In genomic region chr1:206591696-206592095, GRCh38 we compare ENCODE assay signal across 23 cellular contexts. TPM values are rescaled to one million over a fixed set of nuclear protein-coding genes. Genes with fewer than 3 reads are reported as not detected.
DNase-seq lines count a peak whose midpoint lies in the region; ATAC-seq and TF ChIP-seq lines count a peak whose summit lies in the region.
"Had no signal": no experiment of that assay in that cellular context is flagged by ENCODE, and none has a peak within 500 bp of the region (broad histone marks: within the 10 kb centered on the region; RNA-seq: fewer than 3 reads in every experiment).

No MANE protein-coding gene starts in this region.

- no peaks in the 10 kb centered on the region for H3K79me2 ChIP-seq in H9 (ENCODE audit: insufficient read depth, low read length)

- TF ChIP-seq CTCF in H9 (conservative IDR thresholded peaks at IDR 0.05) = no peak

- no peaks in the 10 kb centered on the region for H3K23me2 ChIP-seq in H9 (ENCODE audit: insufficient read length, low read depth, low read length, poor library complexity, severe bottlenecking)

- H3K4ac ChIP-seq in H9 (ENCODE audit: low read depth, low read length) = no peak overlapping the region

- ATAC-seq in activated CD8-positive, alpha-beta memory T cell treated with anti-CD3 and anti-CD28 coated beads, Interleukin-2, amount 10 ng/mL, durations not matched to agents 7 days and 5 days = no peak
- ATAC-seq in stimulated activated effector memory CD8-positive, alpha-beta T cell treated with anti-CD3 and anti-CD28 coated beads, Interleukin-12 subunit alpha, Interleukin-12 subunit beta, amount 100 ng/mL, for 72 hours = no peak
- ATAC-seq in HG03565 (IDR thresholded peaks at IDR 0.05; ENCODE audit: unreplicated experiment) = no peak
- ATAC-seq: body of pancreas, left lung had no signal

- H3K27me3 ChIP-seq in esophagus (ENCODE audit: control insufficient read depth in 1 of 2, insufficient read depth in 2 of 2, low read length in 2 of 2) (no peaks in the 10 kb centered on the region), H9 (ENCODE audit: insufficient read depth, low read length) (no peaks in the 10 kb centered on the region)
- H3K27me3 ChIP-seq: BLaER1, body of pancreas, left lung, neutrophil, Peyer's patch, suprapubic skin, uterus had no signal

- no peaks in the 10 kb centered on the region for H3K27me3 Mint-ChIP-seq in activated CD8-positive, alpha-beta memory T cell treated with anti-CD3 and anti-CD28 coated beads, Interleukin-2, amount 10 ng/mL, durations not matched to agents 7 days and 5 days
- no peaks in the 10 kb centered on the region for H3K27me3 Mint-ChIP-seq in activated CD4-positive, alpha-beta memory T cell treated with anti-CD3 and anti-CD28 coated beads for 36 hours
- no peaks in the 10 kb centered on the region for H3K27me3 Mint-ChIP-seq in H9 (ENCODE audit: low read depth)
- H3K27me3 Mint-ChIP-seq: activated naive CD8-positive, alpha-beta T cell treated with anti-CD3 and anti-CD28 coated beads, Interleukin-2, amount 10 ng/mL, durations not matched to agents 7 days and 5 days had no signal

- H2BK5ac ChIP-seq in H9 (ENCODE audit: insufficient read length, low read length) = no peak overlapping the region

- no peak overlapping the region for H4K8ac ChIP-seq in H9 (replicated peaks; ENCODE audit: insufficient read length, low read depth, low read length)

- H3K36me3 Mint-ChIP-seq in activated CD8-positive, alpha-beta memory T cell treated with anti-CD3 and anti-CD28 coated beads, Interleukin-2, amount 10 ng/mL, durations not matched to agents 7 days and 5 days = peaks cover 59% of the 10 kb centered on the region
- peaks cover 71% of the 10 kb centered on the region for H3K36me3 Mint-ChIP-seq in activated CD4-positive, alpha-beta memory T cell treated with anti-CD3 and anti-CD28 coated beads for 36 hours
- H3K36me3 Mint-ChIP-seq in stimulated activated effector memory CD8-positive, alpha-beta T cell treated with anti-CD3 and anti-CD28 coated beads, Interleukin-12 subunit alpha, Interleukin-12 subunit beta, amount 100 ng/mL, for 72 hours = peaks cover 100% of the 10 kb centered on the region
- peaks cover 11 to 41% (median 35%) of the 10 kb centered on the region in 3 experiments; a peak in 6 of 7 replicates for H3K36me3 Mint-ChIP-seq in H9 (ENCODE audit: insufficient read depth in 1 of 3, low read depth in 3 of 3)

- no peak overlapping the region for H3K14ac ChIP-seq in H9 (ENCODE audit: insufficient read depth, low read length)

- H3K9me3 ChIP-seq in esophagus (ENCODE audit: control insufficient read depth in 2 of 2, insufficient read depth in 1 of 2, low read depth in 1 of 2, low read length in 1 of 2) (no peaks in the 10 kb centered on the region), H9 (ENCODE audit: control insufficient read depth, low read depth, low read length) (no peaks in the 10 kb centered on the region)
- H3K9me3 ChIP-seq: BLaER1, body of pancreas, left lung, neutrophil, Peyer's patch, suprapubic skin, uterus had no signal

- peaks cover 59% of the 10 kb centered on the region for H3K4me1 Mint-ChIP-seq in activated CD8-positive, alpha-beta memory T cell treated with anti-CD3 and anti-CD28 coated beads, Interleukin-2, amount 10 ng/mL, durations not matched to agents 7 days and 5 days
- H3K4me1 Mint-ChIP-seq in activated CD4-positive, alpha-beta memory T cell treated with anti-CD3 and anti-CD28 coated beads for 36 hours (ENCODE audit: low read depth) = peaks cover 63% of the 10 kb centered on the region
- H3K4me1 Mint-ChIP-seq in stimulated activated effector memory CD8-positive, alpha-beta T cell treated with anti-CD3 and anti-CD28 coated beads, Interleukin-12 subunit alpha, Interleukin-12 subunit beta, amount 100 ng/mL, for 72 hours = peaks cover 63% of the 10 kb centered on the region
- H3K4me1 Mint-ChIP-seq in H9 = 0 out of 4 replicates have a peak, but pooled peaks cover 0 to 2% of the 10 kb centered on the region in 2 experiments

- peak overlapping the region; percentile 56 for H3K27ac Mint-ChIP-seq in activated CD8-positive, alpha-beta memory T cell treated with anti-CD3 and anti-CD28 coated beads, Interleukin-2, amount 10 ng/mL, durations not matched to agents 7 days and 5 days
- peak overlapping the region; percentile 99 for H3K27ac Mint-ChIP-seq in activated CD4-positive, alpha-beta memory T cell treated with anti-CD3 and anti-CD28 coated beads for 36 hours
- peak overlapping the region; percentile 99 for H3K27ac Mint-ChIP-seq in stimulated activated effector memory CD8-positive, alpha-beta T cell treated with anti-CD3 and anti-CD28 coated beads, Interleukin-12 subunit alpha, Interleukin-12 subunit beta, amount 100 ng/mL, for 72 hours
- peak overlapping the region in 1 of 3 experiments; percentile 28; a peak in 1 of 7 replicates for H3K27ac Mint-ChIP-seq in H9

- no peak overlapping the region for H3K4me3 ChIP-seq in esophagus (ENCODE audit: low read depth in 1 of 2, low read length in 2 of 2)
- H3K4me3 ChIP-seq: BLaER1, body of pancreas, left lung, Peyer's patch, suprapubic skin, uterus had no signal

- no peak overlapping the region for H2AK5ac ChIP-seq in H9 (ENCODE audit: insufficient read length, low read length)

- no peak overlapping the region for H2BK15ac ChIP-seq in H9 (ENCODE audit: low read depth, low read length)

- H2BK120ac ChIP-seq in H9 (ENCODE audit: low read depth, low read length, poor library complexity, severe bottlenecking) = no peak overlapping the region

- no peak overlapping the region for H2AFZ ChIP-seq in H9 (ENCODE audit: low read length)

- H3K9me3 Mint-ChIP-seq in activated CD8-positive, alpha-beta memory T cell treated with anti-CD3 and anti-CD28 coated beads, Interleukin-2, amount 10 ng/mL, durations not matched to agents 7 days and 5 days (ENCODE audit: low read depth) = no peaks in the 10 kb centered on the region
- H3K9me3 Mint-ChIP-seq in activated CD4-positive, alpha-beta memory T cell treated with anti-CD3 and anti-CD28 coated beads for 36 hours = no peaks in the 10 kb centered on the region
- H3K9me3 Mint-ChIP-seq in stimulated activated effector memory CD8-positive, alpha-beta T cell treated with anti-CD3 and anti-CD28 coated beads, Interleukin-12 subunit alpha, Interleukin-12 subunit beta, amount 100 ng/mL, for 72 hours = no peaks in the 10 kb centered on the region
- H3K9me3 Mint-ChIP-seq in H9 = no peaks in the 10 kb centered on the region
- H3K9me3 Mint-ChIP-seq: activated naive CD8-positive, alpha-beta T cell treated with anti-CD3 and anti-CD28 coated beads, Interleukin-2, amount 10 ng/mL, durations not matched to agents 7 days and 5 days had no signal

- 90 to 92% methylated on average over 9 of the region's 9 CpGs for WGBS in esophagus, 2 donors
- no CpG with 5 or more reads among the region's 9 CpGs for WGBS in H9 (ENCODE audit: extremely low coverage, insufficient read length, low lambda C conversion rate)

- H4K20me1 ChIP-seq in H9 (ENCODE audit: control insufficient read depth, insufficient read depth, insufficient read length) = no peaks in the 10 kb centered on the region

- H3K4me1 ChIP-seq in esophagus (ENCODE audit: control insufficient read depth in 2 of 2, insufficient read depth in 2 of 2, low read length in 1 of 2) = peaks cover 3 to 12% of the 10 kb centered on the region in 2 donors
- H3K4me1 ChIP-seq in H9 (ENCODE audit: insufficient read depth, low read length) = no peaks in the 10 kb centered on the region
- H3K4me1 ChIP-seq: BLaER1, Peyer's patch, uterus had no signal

- H3K9ac ChIP-seq in H9 (ENCODE audit: extremely low read depth, insufficient read length, low read length) = no peak overlapping the region
- H3K9ac ChIP-seq: BLaER1, KMS-11 had no signal

- H3K79me1 ChIP-seq in H9 (ENCODE audit: insufficient read depth, low read depth, low read length, poor library complexity, severe bottlenecking) = no peaks in the 10 kb centered on the region

- no peak overlapping the region for H3K56ac ChIP-seq in H9 (ENCODE audit: insufficient read length, low read depth, low read length)

- peaks cover 6 to 17% of the 10 kb centered on the region in 2 donors for H3K36me3 ChIP-seq in esophagus (ENCODE audit: control insufficient read depth in 2 of 2, insufficient read depth in 2 of 2, low read length in 1 of 2)
- H3K36me3 ChIP-seq: uterus had no signal

- H3K18ac ChIP-seq in H9 (ENCODE audit: insufficient read length, low read depth, low read length) = no peak overlapping the region

- no peak for DNase-seq in activated CD8-positive, alpha-beta memory T cell treated with anti-CD3 and anti-CD28 coated beads, Interleukin-2, amount 10 ng/mL, durations not matched to agents 7 days and 5 days
- DNase-seq in activated CD8-positive, alpha-beta memory T cell treated with anti-CD3 and anti-CD28 coated beads for 24 hours = no peak
- DNase-seq in activated CD4-positive, alpha-beta memory T cell treated with anti-CD3 and anti-CD28 coated beads for 36 hours = no peak
- DNase-seq in stimulated activated effector memory CD8-positive, alpha-beta T cell treated with anti-CD3 and anti-CD28 coated beads, Interleukin-12 subunit alpha, Interleukin-12 subunit beta, amount 100 ng/mL, for 72 hours (ENCODE audit: low spot score in 2 of 2) = no peak
- DNase-seq in H9 (no peak), MV-4-11 (lab: John Stamatoyannopoulos, UW) (no peak)
- DNase-seq: activated CD4-positive, CD25-positive, alpha-beta regulatory T cell; activated CD8-positive, alpha-beta memory T cell treated with anti-CD3 and anti-CD28 coated beads, Interleukin-2, amount 50 U/mL, for 4 hours; activated naive CD8-positive, alpha-beta T cell treated with anti-CD3 and anti-CD28 coated beads, Interleukin-2, amount 10 ng/mL, durations not matched to agents 7 days and 5 days; body of pancreas; head of caudate nucleus; left lung; NCI-H187 treated with DMSO at 0.1 percent for 48 hours; NCI-H345; Peyer's patch; stimulated activated CD4-positive, alpha-beta T cell treated with anti-CD3 and anti-CD28 coated beads, Interleukin-4, amount 100 ng/mL, for 4 hours; uterus had no signal

- no peak overlapping the region for H2BK12ac ChIP-seq in H9 (ENCODE audit: insufficient read length, low read depth, low read length)

- H4K5ac ChIP-seq in H9 (ENCODE audit: insufficient read length, low read depth, low read length) = no peak overlapping the region

- POLR2A ChIA-PET in activated CD4-positive, alpha-beta memory T cell treated with anti-CD3 and anti-CD28 coated beads for 36 hours (lab: Charles Lee) = interaction anchor here (0.7 to 2.1 kb wide), 6 partner anchors 11 to 88 kb away, joined by 3 to 12 read pairs (median 4); no protein-coding TSS in a partner anchor

- H3T11ph ChIP-seq in H9 (ENCODE audit: low read length) = no peak overlapping the region

- H2BK20ac ChIP-seq in H9 (ENCODE audit: low read depth, low read length, poor library complexity, severe bottlenecking) = no peak overlapping the region

- CTCF ChIA-PET in activated CD8-positive, alpha-beta memory T cell treated with anti-CD3 and anti-CD28 coated beads, Interleukin-2, amount 10 ng/mL, durations not matched to agents 7 days and 5 days (lab: Charles Lee) = interaction anchor here (0.8 to 3.0 kb wide), 18 partner anchors 8 to 122 kb away, joined by 3 to 26 read pairs (median 4); partner anchors contain the start of genes EIF2D and IKBKE
- CTCF ChIA-PET in activated CD4-positive, alpha-beta memory T cell treated with anti-CD3 and anti-CD28 coated beads for 36 hours (lab: Charles Lee) = interaction anchor here (0.6 to 5.0 kb wide), 26 partner anchors 8 to 321 kb away, joined by 3 to 36 read pairs (median 5); partner anchors contain the start of genes EIF2D and IKBKE

- no peak overlapping the region for H4K91ac ChIP-seq in H9 (ENCODE audit: insufficient read length, low read depth, low read length)

- H3K4me2 ChIP-seq in H9 (ENCODE audit: insufficient read depth, insufficient read length, low read length) = no peak overlapping the region
- H3K4me2 ChIP-seq: BLaER1, KMS-11 had no signal

- H3K4me3 Mint-ChIP-seq in activated CD8-positive, alpha-beta memory T cell treated with anti-CD3 and anti-CD28 coated beads, Interleukin-2, amount 10 ng/mL, durations not matched to agents 7 days and 5 days = no peak overlapping the region
- no peak overlapping the region for H3K4me3 Mint-ChIP-seq in activated CD4-positive, alpha-beta memory T cell treated with anti-CD3 and anti-CD28 coated beads for 36 hours
- peak overlapping the region; percentile 57 for H3K4me3 Mint-ChIP-seq in stimulated activated effector memory CD8-positive, alpha-beta T cell treated with anti-CD3 and anti-CD28 coated beads, Interleukin-12 subunit alpha, Interleukin-12 subunit beta, amount 100 ng/mL, for 72 hours
- no peak overlapping the region for H3K4me3 Mint-ChIP-seq in H9
- H3K4me3 Mint-ChIP-seq: activated naive CD8-positive, alpha-beta T cell treated with anti-CD3 and anti-CD28 coated beads, Interleukin-2, amount 10 ng/mL, durations not matched to agents 7 days and 5 days had no signal

- no peak overlapping the region for H3K23ac ChIP-seq in H9 (ENCODE audit: insufficient read length, low read depth, low read length)

- peak overlapping the region; percentile 16 to 44 for H3K27ac ChIP-seq in esophagus (ENCODE audit: low read depth in 2 of 2, low read length in 1 of 2)
- no peak overlapping the region for H3K27ac ChIP-seq in H9 (ENCODE audit: insufficient read length, low read depth, low read length)
- H3K27ac ChIP-seq: BLaER1, body of pancreas, KMS-11, Peyer's patch, suprapubic skin had no signal

- intact Hi-C loops in activated CD4-positive, alpha-beta memory T cell treated with anti-CD3 and anti-CD28 coated beads for 36 hours (cut with micrococcal nuclease) = loop anchor here (2.0 kb wide), 1 partner anchor 17 kb away; no protein-coding TSS in a partner anchor

RNA-seq across cellular contexts. Expression of gene EIF2D, which starts 20.6 kb away (rescaled TPM):
- 10 to 100 TPM; 51.7 to 68.4 TPM for total RNA-seq in activated CD8-positive, alpha-beta memory T cell treated with anti-CD3 and anti-CD28 coated beads, Interleukin-2, amount 10 ng/mL, durations not matched to agents 7 days and 5 days
- 10 to 100 TPM; 84.6 to 87.5 TPM for total RNA-seq in activated CD4-positive, alpha-beta memory T cell treated with anti-CD3 and anti-CD28 coated beads for 36 hours
- polyA plus RNA-seq in esophagus = 10 to 100 TPM; 34.1 to 34.3 TPM
- total RNA-seq in H9 (2021) = 32.7 and 35.8 TPM in 2 replicates

RNA-seq across cellular contexts. Expression of gene DYRK3, which starts 43.6 kb away (rescaled TPM):
- 10 to 100 TPM in 1 of 2 experiments, 1 to 10 TPM in 1; 9.5 to 12.7 TPM for total RNA-seq in activated CD8-positive, alpha-beta memory T cell treated with anti-CD3 and anti-CD28 coated beads, Interleukin-2, amount 10 ng/mL, durations not matched to agents 7 days and 5 days
- 10 to 100 TPM; 10.1 to 11.4 TPM for total RNA-seq in activated CD4-positive, alpha-beta memory T cell treated with anti-CD3 and anti-CD28 coated beads for 36 hours
- polyA plus RNA-seq in esophagus = 1 to 10 TPM in 1 of 2 donors, under 1 TPM in 1; 0.77 to 1.3 TPM
- 4.0 and 4.7 TPM in 2 replicates for total RNA-seq in H9 (2021)
